10 cellular contexts compared by ENCODE assay signal in the genomic region with DNA sequence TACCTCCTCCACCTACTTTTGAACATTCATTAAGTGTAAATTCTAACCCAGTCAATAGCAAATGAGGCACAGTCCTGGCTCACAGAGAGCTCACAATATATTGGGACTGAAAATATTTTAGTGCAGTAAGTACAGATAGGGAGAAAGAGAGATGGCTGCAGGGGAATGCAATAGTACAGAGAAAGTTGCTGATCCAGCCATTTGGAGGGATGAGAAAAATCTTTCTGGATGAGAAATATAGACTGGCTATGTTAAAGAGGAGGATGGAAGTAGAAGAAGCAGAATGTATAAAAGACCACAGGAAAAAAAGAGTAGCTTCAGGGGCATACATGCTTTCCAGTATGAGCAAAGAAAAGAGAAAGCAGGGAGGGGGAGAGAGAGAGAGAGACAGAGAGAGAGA. TPM values are rescaled to one million over a fixed set of nuclear protein-coding genes. Genes with fewer than 3 reads are reported as not detected.
"Had no signal": no experiment of that assay in that cellular context is flagged by ENCODE, and none has a peak within 500 bp of the region (broad histone marks: within the 10 kb centered on the region; RNA-seq: fewer than 3 reads in every experiment).

No MANE protein-coding gene starts in this region.

- FAIRE-seq: HepG2, HTR-8/SVneo had no signal

- H3K4me2 ChIP-seq: KMS-11 had no signal

- H3K27ac ChIP-seq: HL-60, KMS-11 had no signal

- H3K9ac ChIP-seq: KMS-11 had no signal

- ATAC-seq: HepG2 had no signal

- DNase-seq: IMR-90, KBM-7, KG1 had no signal

RNA-seq across cellular contexts. Expression of gene OR52B6, which starts 3.6 kb away (rescaled TPM):
- total RNA-seq: HepG2, HT-29, HT1080, IMR-90 had no signal
- polyA plus RNA-seq: HepG2, IgD-negative memory B cell, IMR-90 had no signal

RNA-seq across cellular contexts. Expression of gene TRIM6, which starts 19.3 kb away (rescaled TPM):
- total RNA-seq: HepG2 had no signal
- polyA plus RNA-seq: HepG2, IgD-negative memory B cell had no signal

RNA-seq across cellular contexts. Expression of gene OR52H1, which starts 28.8 kb away (rescaled TPM):
- total RNA-seq: HepG2, HT-29, HT1080 had no signal
- polyA plus RNA-seq: HepG2, IgD-negative memory B cell, IMR-90 had no signal
